Comparison of ENCODE assay signal across 8 cellular contexts in the genomic region with DNA sequence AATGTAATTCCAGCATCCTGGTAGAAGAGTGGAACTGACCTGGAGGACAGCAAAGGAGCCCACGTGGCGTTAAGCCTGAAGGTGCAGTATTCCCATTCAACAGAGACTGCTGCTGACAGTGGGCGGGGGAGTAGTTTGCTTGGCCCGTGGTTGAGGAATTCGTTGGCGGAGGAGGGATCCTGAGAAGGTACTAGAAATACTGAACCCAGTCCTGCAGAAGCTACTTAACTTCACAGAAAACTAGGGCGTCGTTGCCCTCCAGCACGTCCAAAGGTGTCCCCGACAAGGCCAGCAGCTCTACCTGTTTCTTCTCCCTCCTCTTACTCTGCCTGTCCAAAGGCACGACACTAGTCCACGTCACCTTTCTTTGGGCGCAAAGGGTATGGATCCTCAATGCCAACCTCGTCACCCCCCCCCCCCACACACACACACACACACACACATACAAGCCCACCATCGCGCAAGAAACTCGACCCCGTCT. TPM values are rescaled to one million over a fixed set of nuclear protein-coding genes. Genes with fewer than 3 reads are reported as not detected.
DNase-seq lines count a peak whose midpoint lies in the region; ATAC-seq and TF ChIP-seq lines count a peak whose summit lies in the region.

No MANE protein-coding gene starts in this region.

- H3K4me3 ChIP-seq in ascending aorta (peak overlapping the region; percentile 53 to 78), iPS DF 6.9 (ENCODE audit: low read length) (peak overlapping the region; percentile 52; the same call in 1 of the 2 replicates), sigmoid colon (peak overlapping the region; percentile 51 to 77 (median 70))

- peak; percentile 10 for DNase-seq in COR-L47 (lab: John Stamatoyannopoulos, UW)
- peak; percentile 61 for DNase-seq in NCI-H146 (lab: John Stamatoyannopoulos, UW)
- no peak for DNase-seq in ascending aorta (ENCODE audit: low spot score in 2 of 2)
- DNase-seq in iPS DF 6.9 (ENCODE audit: low read depth, low spot score): no peak
- peak; percentile 62 for DNase-seq in sigmoid colon
- DNase-seq in NCI-H2171 treated with DMSO at 0.1 percent for 48 hours (lab: John Stamatoyannopoulos, UW): no peak
- DNase-seq in activated CD4-positive, alpha-beta T cell treated with anti-CD3 and anti-CD28 coated beads for 1 hour: no peak

- no peak for TF ChIP-seq EP300 in sigmoid colon (IDR thresholded peaks at IDR 0.05)

- no CpG with 5 or more reads among the region's 18 CpGs for WGBS in iPS DF 6.9 (ENCODE audit: insufficient coverage, insufficient read length)
- WGBS in sigmoid colon, 2 donors: 0 to 1% methylated on average over 18 of the region's 18 CpGs

- H3K36me3 ChIP-seq in ascending aorta (peaks cover 0 to 12% of the 10 kb centered on the region in 2 donors), iPS DF 6.9 (ENCODE audit: control insufficient read depth, insufficient read depth, low read length) (no peaks in the 10 kb centered on the region), sigmoid colon (peaks cover 0 to 19% (median 0%) of the 10 kb centered on the region in 4 donors)

- H3K27ac ChIP-seq in ascending aorta (peak overlapping the region; percentile 75 to 88), iPS DF 6.9 (ENCODE audit: low read length) (no peak overlapping the region), sigmoid colon (peak overlapping the region; percentile 81 to 90 (median 82))

- H3K4me1 ChIP-seq in ascending aorta (peaks cover 4 to 21% of the 10 kb centered on the region in 2 donors), iPS DF 6.9 (ENCODE audit: control insufficient read depth, insufficient read depth, low read length) (peaks cover 4% of the 10 kb centered on the region; the same call in 1 of the 2 replicates), sigmoid colon (peaks cover 0 to 34% (median 20%) of the 10 kb centered on the region in 4 donors)

- H3K9me3 ChIP-seq in ascending aorta (no peaks in the 10 kb centered on the region), iPS DF 6.9 (ENCODE audit: control insufficient read depth, insufficient read depth, low read length) (no peaks in the 10 kb centered on the region), sigmoid colon (no peaks in the 10 kb centered on the region)

- no peak for TF ChIP-seq POLR2A in sigmoid colon (IDR thresholded peaks at IDR 0.05)

- H3K27me3 ChIP-seq in ascending aorta: no peaks in the 10 kb centered on the region
- no peaks in the 10 kb centered on the region for H3K27me3 ChIP-seq in iPS DF 6.9 (ENCODE audit: control insufficient read depth, insufficient read depth, low read length)
- H3K27me3 ChIP-seq in sigmoid colon: no peaks in the 10 kb centered on the region

- intact Hi-C loops in ascending aorta (cut with DNase I) (loop anchor here (1.0 to 5.0 kb wide), 4 partner anchors 48 to 1519 kb away; a partner anchor contains a TSS), sigmoid colon (cut with DNase I) (loop anchor here (2.0 to 5.0 kb wide), 2 partner anchors 125 to 1166 kb away; no protein-coding TSS in a partner anchor)

- ATAC-seq in GM21737 (IDR thresholded peaks at IDR 0.05; ENCODE audit: unreplicated experiment): peak; percentile 6

- no peak for TF ChIP-seq CTCF in ascending aorta (IDR thresholded peaks at IDR 0.05)
- TF ChIP-seq CTCF in sigmoid colon (IDR thresholded peaks at IDR 0.05): no peak

RNA-seq across cellular contexts. Expression of a gene that starts 0.3 kb away (rescaled TPM):
- 2.4 TPM for total RNA-seq in ascending aorta
- 10 to 100 TPM in 1 of 4 donors, 1 to 10 TPM in 3; 6.3 to 17.1 (median 8.9) TPM for total RNA-seq in sigmoid colon
- 1 to 10 TPM; 1.2 to 3.7 (median 3.5) TPM for polyA plus RNA-seq in sigmoid colon

RNA-seq across cellular contexts. Expression of a gene that starts 0.5 kb away (rescaled TPM):
- 7.3 TPM for total RNA-seq in ascending aorta
- 10 to 100 TPM; 24.5 to 34.3 (median 26.5) TPM for total RNA-seq in sigmoid colon
- 10 to 100 TPM; 11.1 to 15.5 (median 11.4) TPM for polyA plus RNA-seq in sigmoid colon

RNA-seq across cellular contexts. Expression of a gene that starts 47.8 kb away (rescaled TPM):
- total RNA-seq in ascending aorta (67.2 TPM), sigmoid colon (100 to 1,000 TPM in 2 of 4 donors, 10 to 100 TPM in 2; 72.6 to 133 (median 101) TPM)
- polyA plus RNA-seq in sigmoid colon: 100 to 1,000 TPM in 2 of 3 donors, 10 to 100 TPM in 1; 63.8 to 168 (median 106) TPM

Comparison
In these comparisons a context has a peak if more than half of its experiments do, and no peak if none do; other contexts are left out.
1. DNase-seq: peak in COR-L47 (single experiment), NCI-H146 (single experiment) and sigmoid colon (single experiment); none in ascending aorta (0 of 2), iPS DF 6.9 (single experiment), NCI-H2171 treated with DMSO at 0.1 percent for 48 hours (single experiment) and activated CD4-positive, alpha-beta T cell treated with anti-CD3 and anti-CD28 coated beads for 1 hour (single experiment).
2. Peak in every context shown above with its lines, with median percentiles within 50 percentile points of each other: H3K4me3 ChIP-seq.